ENCODE assay signal across 8 cellular contexts in genomic region chr10:98391578-98391991, GRCh38. TPM values are rescaled to one million over a fixed set of nuclear protein-coding genes. Genes with fewer than 3 reads are reported as not detected.
DNase-seq lines count a peak whose midpoint lies in the region; ATAC-seq and TF ChIP-seq lines count a peak whose summit lies in the region.

No MANE protein-coding gene starts in this region.

- no peaks in the 10 kb centered on the region for H3K9me3 ChIP-seq in heart left ventricle
- H3K9me3 ChIP-seq in thoracic aorta = no peaks in the 10 kb centered on the region

- H3K9me3 Mint-ChIP-seq in activated naive CD4-positive, alpha-beta T cell treated with anti-CD3 and anti-CD28 coated beads, Interleukin-2, amount 10 ng/mL, durations not matched to agents 7 days and 5 days = no peaks in the 10 kb centered on the region
- H3K9me3 Mint-ChIP-seq in activated naive CD4-positive, alpha-beta T cell treated with anti-CD3 and anti-CD28 coated beads for 36 hours = no peaks in the 10 kb centered on the region

- no peak for TF ChIP-seq POLR2A in heart left ventricle (IDR thresholded peaks at IDR 0.05)

- CTCF ChIA-PET in activated naive CD4-positive, alpha-beta T cell treated with anti-CD3 and anti-CD28 coated beads, Interleukin-2, amount 10 ng/mL, durations not matched to agents 7 days and 5 days (lab: Charles Lee) = no interaction called here
- CTCF ChIA-PET in activated naive CD4-positive, alpha-beta T cell treated with anti-CD3 and anti-CD28 coated beads for 36 hours (lab: Charles Lee) = interaction anchor here (1.2 to 1.4 kb wide), 2 partner anchors 34 to 69 kb away, joined by 3 to 6 read pairs; no protein-coding TSS in a partner anchor

- peak overlapping the region; percentile 67 for H3K27ac Mint-ChIP-seq in activated naive CD4-positive, alpha-beta T cell treated with anti-CD3 and anti-CD28 coated beads, Interleukin-2, amount 10 ng/mL, durations not matched to agents 7 days and 5 days
- H3K27ac Mint-ChIP-seq in activated naive CD4-positive, alpha-beta T cell treated with anti-CD3 and anti-CD28 coated beads for 36 hours = no peak overlapping the region

- peak; percentile 41 for DNase-seq in activated naive CD4-positive, alpha-beta T cell treated with anti-CD3 and anti-CD28 coated beads, Interleukin-2, amount 10 ng/mL, durations not matched to agents 7 days and 5 days
- DNase-seq in activated naive CD4-positive, alpha-beta T cell treated with anti-CD3 and anti-CD28 coated beads for 36 hours = no peak
- peak; percentile 43 for DNase-seq in MV-4-11 (lab: John Stamatoyannopoulos, UW)
- DNase-seq in heart left ventricle = peak in 4 of 5 donors; percentile 49 to 78 (median 68)
- no peak for DNase-seq in thoracic aorta (ENCODE audit: low spot score)
- no peak for DNase-seq in stimulated activated CD8-positive, alpha-beta memory T cell treated with anti-CD3 and anti-CD28 coated beads, Interleukin-4, amount 100 ng/mL, for 48 hours
- DNase-seq in NCI-H774 (lab: John Stamatoyannopoulos, UW) = no peak
- DNase-seq in GF-D8 (lab: John Stamatoyannopoulos, UW) = no peak

- ATAC-seq in heart left ventricle (peak; percentile 27 to 79 (median 45)), thoracic aorta (ENCODE audit: insufficient number of reproducible peaks, low FRiP score, low read depth) (peak; percentile 55)

- intact Hi-C loops in activated naive CD4-positive, alpha-beta T cell treated with anti-CD3 and anti-CD28 coated beads for 36 hours (cut with micrococcal nuclease) = no loop called here
- intact Hi-C loops in heart left ventricle (cut with DNase I) = loop anchor here in 2 of 10 donors (5.0 to 10.0 kb wide), 2 partner anchors 44 to 127 kb away; partner anchors contain the start of gene LOXL4 (in 1 of the 2)

- H3K27ac ChIP-seq in heart left ventricle (peak overlapping the region in 1 of 12 donors; percentile 27), thoracic aorta (no peak overlapping the region)

- no peaks in the 10 kb centered on the region for H3K36me3 Mint-ChIP-seq in activated naive CD4-positive, alpha-beta T cell treated with anti-CD3 and anti-CD28 coated beads, Interleukin-2, amount 10 ng/mL, durations not matched to agents 7 days and 5 days
- H3K36me3 Mint-ChIP-seq in activated naive CD4-positive, alpha-beta T cell treated with anti-CD3 and anti-CD28 coated beads for 36 hours (ENCODE audit: low read depth) = peaks cover 2% of the 10 kb centered on the region

- TF ChIP-seq CTCF in heart left ventricle (IDR thresholded peaks at IDR 0.05) (no peak), thoracic aorta (IDR thresholded peaks at IDR 0.05) (no peak)

- H3K36me3 ChIP-seq in heart left ventricle (peaks cover 0 to 32% (median 10%) of the 10 kb centered on the region in 9 donors), thoracic aorta (peaks cover 16% of the 10 kb centered on the region)

- H3K4me3 Mint-ChIP-seq in activated naive CD4-positive, alpha-beta T cell treated with anti-CD3 and anti-CD28 coated beads, Interleukin-2, amount 10 ng/mL, durations not matched to agents 7 days and 5 days = peak overlapping the region; percentile 5
- no peak overlapping the region for H3K4me3 Mint-ChIP-seq in activated naive CD4-positive, alpha-beta T cell treated with anti-CD3 and anti-CD28 coated beads for 36 hours

- H3K4me1 ChIP-seq in heart left ventricle = peaks cover 0 to 19% (median 5%) of the 10 kb centered on the region in 12 donors
- H3K4me1 ChIP-seq in thoracic aorta (ENCODE audit: control insufficient read depth in 1 of 2, low read depth in 2 of 2) = peaks cover 10 to 18% of the 10 kb centered on the region in 2 donors

- H3K27me3 Mint-ChIP-seq in activated naive CD4-positive, alpha-beta T cell treated with anti-CD3 and anti-CD28 coated beads, Interleukin-2, amount 10 ng/mL, durations not matched to agents 7 days and 5 days = peaks cover 12% of the 10 kb centered on the region
- H3K27me3 Mint-ChIP-seq in activated naive CD4-positive, alpha-beta T cell treated with anti-CD3 and anti-CD28 coated beads for 36 hours (ENCODE audit: low read depth) = no peaks in the 10 kb centered on the region

- WGBS in heart left ventricle, 4 donors = 41 to 64% (median 57%) methylated on average over 7 to 8 of the region's 8 CpGs

- H3K4me1 Mint-ChIP-seq in activated naive CD4-positive, alpha-beta T cell treated with anti-CD3 and anti-CD28 coated beads, Interleukin-2, amount 10 ng/mL, durations not matched to agents 7 days and 5 days = peaks cover 31% of the 10 kb centered on the region
- H3K4me1 Mint-ChIP-seq in activated naive CD4-positive, alpha-beta T cell treated with anti-CD3 and anti-CD28 coated beads for 36 hours (ENCODE audit: low read depth) = peaks cover 16% of the 10 kb centered on the region

- H3K27me3 ChIP-seq in heart left ventricle (no peaks in the 10 kb centered on the region), thoracic aorta (replicated peaks; ENCODE audit: insufficient read depth) (no peaks in the 10 kb centered on the region)

- H3K4me3 ChIP-seq in heart left ventricle (no peak overlapping the region), thoracic aorta (no peak overlapping the region)

RNA-seq across cellular contexts. Expression of gene PYROXD2, which starts 23.4 kb away (rescaled TPM):
- 1 to 10 TPM; 4.2 to 5.0 TPM for total RNA-seq in activated naive CD4-positive, alpha-beta T cell treated with anti-CD3 and anti-CD28 coated beads for 36 hours
- total RNA-seq in heart left ventricle (10 to 100 TPM in 5 of 9 donors, 1 to 10 TPM in 4; 5.2 to 22.0 (median 11.1) TPM), thoracic aorta (1 to 10 TPM; 6.3 to 9.3 TPM)
- 10 to 100 TPM in 1 of 2 donors, 1 to 10 TPM in 1; 4.1 to 13.3 TPM for polyA plus RNA-seq in heart left ventricle

RNA-seq across cellular contexts. Expression of gene HPS1, which starts 55.1 kb away (rescaled TPM):
- total RNA-seq in activated naive CD4-positive, alpha-beta T cell treated with anti-CD3 and anti-CD28 coated beads for 36 hours = 10 to 100 TPM; 28.1 to 31.0 TPM
- total RNA-seq in heart left ventricle (10 to 100 TPM; 26.0 to 61.4 (median 38.5) TPM), thoracic aorta (10 to 100 TPM; 60.1 to 79.3 TPM)
- polyA plus RNA-seq in heart left ventricle = 10 to 100 TPM; 20.9 to 51.2 TPM

Comparison
In these comparisons a context has a peak if more than half of its experiments do, and no peak if none do; other contexts are left out.
1. DNase-seq: peak in activated naive CD4-positive, alpha-beta T cell treated with anti-CD3 and anti-CD28 coated beads, Interleukin-2, amount 10 ng/mL, durations not matched to agents 7 days and 5 days (single experiment), MV-4-11 (single experiment) and heart left ventricle (4 of 5); none in activated naive CD4-positive, alpha-beta T cell treated with anti-CD3 and anti-CD28 coated beads for 36 hours (single experiment), thoracic aorta (single experiment), stimulated activated CD8-positive, alpha-beta memory T cell treated with anti-CD3 and anti-CD28 coated beads, Interleukin-4, amount 100 ng/mL, for 48 hours (single experiment), NCI-H774 (single experiment) and GF-D8 (single experiment).